ENCODE assay signal across 1 cellular context in genomic region chr22:37801946-37802309, GRCh38.
TF ChIP-seq lines count a peak whose summit lies in the region.

No MANE protein-coding gene starts in this region.

TF ChIP-seq in HEK293, 187 proteins besides CTCF, POLR2A, EP300 and RAD21 (continued from another document):
- TF ChIP-seq PRDM10 (tag by site-specific recombination; IDR thresholded peaks at IDR 0.05) = peak; percentile 33
